ENCODE assay signal across 30 cellular contexts in genomic region chr2:2750867-2751714, GRCh38.
"Had no signal": no experiment of that assay in that cellular context is flagged by ENCODE, and none has a peak within 500 bp of the region (broad histone marks: within the 10 kb centered on the region; RNA-seq: fewer than 3 reads in every experiment).

No MANE protein-coding gene starts in this region.

- H3K36me3 ChIP-seq: neutrophil, pancreas, right lobe of liver, sigmoid colon, suprapubic skin, tibial artery, transverse colon, upper lobe of right lung, uterus had no signal

- H3K36me3 Mint-ChIP-seq: natural killer cell; stimulated activated memory B cell treated with anti-CD40 and anti-IgM and Interleukin-4, amounts not matched to agents 10 μg/mL and 1 μg/mL and 100 μg/mL, for 72 hours; type B pancreatic cell had no signal

- H3K27ac ChIP-seq: neutrophil, pancreas, psoas muscle, right lobe of liver, sigmoid colon, suprapubic skin, testis, tibial artery, transverse colon, upper lobe of right lung, uterus had no signal

- H3K27me3 Mint-ChIP-seq: progenitor cell of endocrine pancreas; stimulated activated memory B cell treated with anti-CD40 and anti-IgM and Interleukin-4, amounts not matched to agents 10 μg/mL and 1 μg/mL and 100 μg/mL, for 72 hours; stimulated activated naive CD8-positive, alpha-beta T cell treated with anti-CD3 and anti-CD28 coated beads, Interleukin-15, amount 100 ng/mL, for 72 hours; type B pancreatic cell had no signal

- H3K4me3 ChIP-seq: pancreas, psoas muscle, right lobe of liver, sigmoid colon, suprapubic skin, testis, tibial artery, transverse colon, upper lobe of right lung, uterus had no signal

- H3K27ac Mint-ChIP-seq: natural killer cell; nephron; progenitor cell of endocrine pancreas; stimulated activated memory B cell treated with anti-CD40 and anti-IgM and Interleukin-4, amounts not matched to agents 10 μg/mL and 1 μg/mL and 100 μg/mL, for 72 hours; stimulated activated naive CD8-positive, alpha-beta T cell treated with anti-CD3 and anti-CD28 coated beads, Interleukin-15, amount 100 ng/mL, for 72 hours; type B pancreatic cell had no signal

- H3K9me3 ChIP-seq: neutrophil, pancreas, psoas muscle, right lobe of liver, suprapubic skin, testis, tibial artery, transverse colon, upper lobe of right lung, uterus had no signal

- H3K27me3 ChIP-seq: neutrophil, pancreas, right lobe of liver, sigmoid colon, suprapubic skin, testis, transverse colon, upper lobe of right lung, uterus had no signal

- DNase-seq: naive thymus-derived CD4-positive, alpha-beta T cell; natural killer cell; nucleus accumbens; psoas muscle; right cardiac atrium; right lobe of liver; sigmoid colon; small intestine; stimulated activated CD4-positive, alpha-beta T cell treated with anti-CD3 and anti-CD28 coated beads, Interleukin-12 subunit alpha, Interleukin-12 subunit beta, amount 100 ng/mL, for 4 hours; stimulated activated CD4-positive, alpha-beta T cell treated with anti-CD3 and anti-CD28 coated beads, Interleukin-1b, Interleukin-23, amount 100 ng/mL, for 48 hours; stimulated activated CD4-positive, alpha-beta T cell treated with anti-CD3 and anti-CD28 coated beads, Interleukin-4, amount 100 ng/mL, for 1 hour; stimulated activated CD4-positive, alpha-beta T cell treated with anti-CD3 and anti-CD28 coated beads, Interleukin-4, amount 100 ng/mL, for 4 hours; stimulated activated CD8-positive, alpha-beta memory T cell treated with anti-CD3 and anti-CD28 coated beads, Interleukin-4, amount 100 ng/mL, for 48 hours; stimulated activated naive CD4-positive, alpha-beta T cell; stimulated activated naive CD8-positive, alpha-beta T cell treated with anti-CD3 and anti-CD28 coated beads, Interleukin-15, amount 100 ng/mL, for 72 hours; stimulated activated naive CD8-positive, alpha-beta T cell treated with anti-CD3 and anti-CD28 coated beads, Interleukin-15, Interleukin-2, amounts not matched to agents 100 U/mL and 50 U/mL, for 24 hours; substantia nigra; testis; transverse colon; upper lobe of right lung; uterus had no signal

- H3K4me1 ChIP-seq: pancreas, psoas muscle, right lobe of liver, sigmoid colon, testis, tibial artery, transverse colon, upper lobe of right lung, uterus had no signal

- H3K4me1 Mint-ChIP-seq: naive thymus-derived CD4-positive, alpha-beta T cell; natural killer cell; nephron; neural crest cell; stimulated activated memory B cell treated with anti-CD40 and anti-IgM and Interleukin-4, amounts not matched to agents 10 μg/mL and 1 μg/mL and 100 μg/mL, for 72 hours; stimulated activated naive CD8-positive, alpha-beta T cell treated with anti-CD3 and anti-CD28 coated beads, Interleukin-15, amount 100 ng/mL, for 72 hours had no signal

- FAIRE-seq: pancreas, small intestine had no signal

- H3K4me3 Mint-ChIP-seq: naive thymus-derived CD4-positive, alpha-beta T cell; natural killer cell; nephron; neural crest cell; stimulated activated memory B cell treated with anti-CD40 and anti-IgM and Interleukin-4, amounts not matched to agents 10 μg/mL and 1 μg/mL and 100 μg/mL, for 72 hours; stimulated activated naive CD8-positive, alpha-beta T cell treated with anti-CD3 and anti-CD28 coated beads, Interleukin-15, amount 100 ng/mL, for 72 hours; type B pancreatic cell had no signal
